In the genomic region with DNA sequence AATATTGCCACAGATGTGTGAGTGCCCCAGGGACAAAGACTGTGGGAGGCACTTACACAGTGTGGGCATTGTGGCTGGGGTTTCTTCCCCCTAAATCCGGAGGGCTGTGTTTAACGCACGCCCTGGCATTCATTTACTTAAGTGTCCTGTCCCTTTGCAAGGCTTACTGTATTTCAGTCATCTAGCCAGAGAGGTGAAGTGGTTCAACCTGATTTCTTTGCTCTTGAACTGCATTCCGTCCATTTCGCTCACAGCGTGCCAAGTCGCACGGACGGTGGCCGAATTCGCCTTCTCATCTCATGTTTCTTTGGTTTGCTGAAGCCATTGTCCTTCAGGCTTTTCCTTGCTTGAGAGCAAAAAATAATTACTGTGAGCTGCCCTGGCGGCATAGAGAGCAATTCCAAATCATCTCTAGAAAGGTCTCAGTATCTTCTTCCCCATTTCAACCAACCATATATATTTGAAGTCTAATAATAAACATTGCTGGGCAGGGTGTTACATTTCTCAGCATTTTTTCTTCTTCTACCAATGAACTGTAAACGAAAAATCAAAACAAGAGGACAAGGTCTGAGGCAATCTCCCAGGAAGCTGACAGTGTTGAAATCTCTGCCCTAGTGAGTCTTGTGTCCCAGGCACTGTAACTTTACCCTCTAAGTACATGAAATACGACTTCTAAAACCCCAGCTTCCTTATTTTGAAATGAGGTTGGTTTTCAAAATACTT, we compare ENCODE assay signal across 8 cellular contexts. TPM values are rescaled to one million over a fixed set of nuclear protein-coding genes. Genes with fewer than 3 reads are reported as not detected.
A peak's percentile ranks its signal among the peaks of the same experiment; 100 is the strongest.
DNase-seq lines count a peak whose midpoint lies in the region; ATAC-seq and TF ChIP-seq lines count a peak whose summit lies in the region.
"Had no signal": no experiment of that assay in that cellular context is flagged by ENCODE, and none has a peak within 500 bp of the region (broad histone marks: within the 10 kb centered on the region; RNA-seq: fewer than 3 reads in every experiment).

No MANE protein-coding gene starts in this region.

- no peak for TF ChIP-seq CTCF in GM23338 (conservative IDR thresholded peaks at IDR 0.05; ENCODE audit: low read depth in 2 of 2)
- TF ChIP-seq CTCF in Peyer's patch (IDR thresholded peaks at IDR 0.05), result no peak
- TF ChIP-seq CTCF in heart right ventricle (IDR thresholded peaks at IDR 0.05), result no peak
- TF ChIP-seq CTCF in spleen (IDR thresholded peaks at IDR 0.05 in 8 of 11, conservative IDR thresholded peaks at IDR 0.05 in 3 of 11), result peak in 2 of 11 experiments; percentile 15 to 17

- no peak overlapping the region for H3K27ac ChIP-seq in GM23338 (ENCODE audit: low read depth)
- peak overlapping the region; percentile 30 to 61 (median 38) for H3K27ac ChIP-seq in Peyer's patch
- peak overlapping the region in 1 of 10 donors; percentile 85 for H3K27ac ChIP-seq in heart right ventricle
- H3K27ac ChIP-seq in spleen, result peak overlapping the region in 7 of 8 donors; percentile 57 to 94 (median 85)

- peaks cover 14% of the 10 kb centered on the region for H3K4me1 ChIP-seq in GM23338 (ENCODE audit: insufficient read depth)
- peaks cover 0 to 16% (median 0%) of the 10 kb centered on the region in 4 donors for H3K4me1 ChIP-seq in Peyer's patch
- peaks cover 0 to 47% (median 0%) of the 10 kb centered on the region in 9 donors for H3K4me1 ChIP-seq in heart right ventricle
- H3K4me1 ChIP-seq in spleen, result peaks cover 0 to 64% (median 17%) of the 10 kb centered on the region in 6 donors

- no peaks in the 10 kb centered on the region for H3K79me2 ChIP-seq in GM23338 (replicated peaks; ENCODE audit: insufficient read depth)

- no peak overlapping the region for H3K27ac Mint-ChIP-seq in GM23338

- H3K27me3 Mint-ChIP-seq in GM23338 (ENCODE audit: insufficient read depth, low read depth, poor library complexity), result peaks cover 8% of the 10 kb centered on the region

- no peak overlapping the region for H3K4me3 ChIP-seq in GM23338
- no peak overlapping the region for H3K4me3 ChIP-seq in Peyer's patch
- H3K4me3 ChIP-seq in heart right ventricle, result no peak overlapping the region
- peak overlapping the region in 1 of 8 donors; percentile 32 for H3K4me3 ChIP-seq in spleen

- H3K36me3 ChIP-seq in GM23338 (ENCODE audit: insufficient read depth) (no peaks in the 10 kb centered on the region), Peyer's patch (no peaks in the 10 kb centered on the region), heart right ventricle (peaks cover 0 to 24% (median 0%) of the 10 kb centered on the region in 9 donors), spleen (peaks cover 0 to 84% (median 6%) of the 10 kb centered on the region in 6 donors)

- no peak for TF ChIP-seq POLR2A in Peyer's patch (IDR thresholded peaks at IDR 0.05)
- no peak for TF ChIP-seq POLR2A in spleen (IDR thresholded peaks at IDR 0.05)

- no peaks in the 10 kb centered on the region for H3F3A ChIP-seq in GM23338 (replicated peaks; ENCODE audit: low read depth)

- no peak overlapping the region for H3K4me3 Mint-ChIP-seq in GM23338

- ATAC-seq in GM23338 (no peak), heart right ventricle (peak in 7 of 8 donors; percentile 35 to 79 (median 58)), GM19035 (IDR thresholded peaks at IDR 0.05; ENCODE audit: unreplicated experiment) (no peak)

- H3K27me3 ChIP-seq in GM23338 (ENCODE audit: insufficient read depth) (no peaks in the 10 kb centered on the region), Peyer's patch (no peaks in the 10 kb centered on the region), heart right ventricle (no peaks in the 10 kb centered on the region), spleen (replicated peaks in 1 of 7) (no peaks in the 10 kb centered on the region)

- no peaks in the 10 kb centered on the region for H3K36me3 Mint-ChIP-seq in GM23338 (ENCODE audit: low read depth)

- H3K9me2 ChIP-seq in GM23338 (ENCODE audit: insufficient read depth), result no peaks in the 10 kb centered on the region

- peaks cover 11% of the 10 kb centered on the region for H3K4me1 Mint-ChIP-seq in GM23338

- H3K4me2 ChIP-seq in GM23338, result no peak overlapping the region

- no peaks in the 10 kb centered on the region for H4K20me1 ChIP-seq in GM23338 (replicated peaks; ENCODE audit: insufficient read depth)

- peak overlapping the region; percentile 45; the same call in 1 of the 2 replicates for H2AFZ ChIP-seq in GM23338

- no peaks in the 10 kb centered on the region for H3K9me3 Mint-ChIP-seq in GM23338

- 81 to 87% methylated on average over 14 of the region's 14 CpGs for WGBS in heart right ventricle, 2 donors
- WGBS in spleen, 5 donors, result 68 to 77% (median 75%) methylated on average over 14 of the region's 14 CpGs

- H3K9me3 ChIP-seq in Peyer's patch (no peaks in the 10 kb centered on the region), heart right ventricle (no peaks in the 10 kb centered on the region), spleen (no peaks in the 10 kb centered on the region)

- DNase-seq in GM23338 (ENCODE audit: low spot score) (no peak), Peyer's patch (no peak), heart right ventricle (no peak), spleen (no peak), kidney glomerular epithelial cell (lab: John Stamatoyannopoulos, UW) (no peak), cerebellar nuclear complex (lab: John Stamatoyannopoulos, UW) (no peak)
- DNase-seq: stimulated activated CD4-positive, alpha-beta T cell treated with anti-CD3 and anti-CD28 coated beads, Interleukin-15, amount 100 ng/mL, for 24 hours had no signal

- intact Hi-C loops in heart right ventricle (cut with DNase I) (loop anchor here in 1 of 10 donors (10.0 kb wide), 1 partner anchor 162 kb away; no protein-coding TSS in a partner anchor), spleen (cut with DNase I; ENCODE audit: low total_unique reads) (no loop called here)

TF ChIP-seq in GM23338, 12 proteins besides CTCF, POLR2A, EP300 and RAD21 (continues in another document):
- TF ChIP-seq POLR2AphosphoS5 (IDR thresholded peaks at IDR 0.05; ENCODE audit: low read depth) (no peak), ZNF331 (CRISPR knock-in tag; IDR thresholded peaks at IDR 0.05; ENCODE audit: low read depth) (no peak), CREB1 (CRISPR knock-in tag; IDR thresholded peaks at IDR 0.05; ENCODE audit: low read depth) (no peak), NANOG (IDR thresholded peaks at IDR 0.05; ENCODE audit: borderline replicate concordance) (no peak), JUNB (IDR thresholded peaks at IDR 0.05; ENCODE audit: unreplicated experiment) (no peak)

RNA-seq across cellular contexts. Expression of a gene that starts 16.9 kb away (rescaled TPM):
- total RNA-seq in GM23338 (2014; rRNA removed; shearing (Covaris generic)), result 0.07 TPM in 1 of 2 replicates, not detected in the other
- polyA plus RNA-seq in GM23338 (2016; fragmentation: Nextera tagmentation; extraction: Ambion mirVana) (not detected in 2 replicates), heart right ventricle (1 to 10 TPM; 8.0 to 8.4 TPM), spleen (1 to 10 TPM; 5.9 to 8.5 (median 6.4) TPM)
- total RNA-seq in Peyer's patch (10 to 100 TPM in 3 of 4 donors, 1 to 10 TPM in 1; 4.8 to 23.1 (median 11.3) TPM), heart right ventricle (10 to 100 TPM in 3 of 10 donors, 1 to 10 TPM in 7; 3.6 to 11.9 (median 8.0) TPM), spleen (10 to 100 TPM; 13.2 to 48.3 (median 19.5) TPM)

RNA-seq across cellular contexts. Expression of a gene that starts 22.3 kb away (rescaled TPM):
- total RNA-seq in GM23338 (2014; rRNA removed; shearing (Covaris generic)), result 60.9 and 71.6 TPM in 2 replicates
- polyA plus RNA-seq in GM23338 (2016; fragmentation: Nextera tagmentation; extraction: Ambion mirVana) (235 and 241 TPM in 2 replicates), heart right ventricle (100 to 1,000 TPM; 106 to 211 TPM), spleen (100 to 1,000 TPM in 2 of 3 donors, 10 to 100 TPM in 1; 81.8 to 131 (median 126) TPM)
- total RNA-seq in Peyer's patch (100 to 1,000 TPM in 3 of 4 donors, 10 to 100 TPM in 1; 93.8 to 190 (median 146) TPM), heart right ventricle (100 to 1,000 TPM; 110 to 173 (median 122) TPM), spleen (10 to 100 TPM; 61.3 to 91.3 (median 71.3) TPM)

Comparison
In these comparisons a context has a peak if more than half of its experiments do, and no peak if none do; other contexts are left out.
1. ATAC-seq: peak in heart right ventricle (7 of 8); none in GM23338 (single experiment) and GM19035 (single experiment).